Comparison of ENCODE assay signal across 8 cellular contexts in genomic region chr21:39379986-39380891, GRCh38. TPM values are rescaled to one million over a fixed set of nuclear protein-coding genes. Genes with fewer than 3 reads are reported as not detected.
DNase-seq lines count a peak whose midpoint lies in the region; ATAC-seq and TF ChIP-seq lines count a peak whose summit lies in the region.

No MANE protein-coding gene starts in this region.

- peaks cover 8 to 37% (median 23%) of the 10 kb centered on the region in 6 donors for H3K4me1 ChIP-seq in spleen

- peak; percentile 93 for ATAC-seq in HG03175 (IDR thresholded peaks at IDR 0.05; ENCODE audit: unreplicated experiment)
- ATAC-seq in activated B cell treated with CpG ODN at 0.5 μM for 24 hours (ENCODE audit: low read depth): peak; percentile 99

- TF ChIP-seq POLR2A in GM18951 (IDR thresholded peaks at IDR 0.05; ENCODE audit: extremely low read depth, insufficient read depth, insufficient read length) (peak; percentile 85), spleen (IDR thresholded peaks at IDR 0.05) (peak in 1 of 3 donors; percentile 78)

- H3K27ac Mint-ChIP-seq in activated B cell treated with CpG ODN at 0.5 μM for 24 hours: peak overlapping the region; percentile 78

- H3K27me3 Mint-ChIP-seq in activated B cell treated with CpG ODN at 0.5 μM for 24 hours: no peaks in the 10 kb centered on the region

- TF ChIP-seq CTCF in activated B cell treated with CpG ODN at 0.5 μM for 24 hours (IDR thresholded peaks at IDR 0.05) (no peak), spleen (IDR thresholded peaks at IDR 0.05 in 8 of 11, conservative IDR thresholded peaks at IDR 0.05 in 3 of 11) (peak in 1 of 11 experiments; percentile 25)

- peak overlapping the region; percentile 93 for H3K4me3 Mint-ChIP-seq in activated B cell treated with CpG ODN at 0.5 μM for 24 hours

- POLR2A ChIA-PET in activated B cell treated with CpG ODN at 0.5 μM for 24 hours (lab: Charles Lee): interaction anchor here (0.6 to 2.8 kb wide), 5 partner anchors 10 to 197 kb away, joined by 4 to 24 read pairs (median 6); partner anchors contain the start of genes BRWD1, HMGN1 and PSMG1

- no peaks in the 10 kb centered on the region for H3K9me3 ChIP-seq in spleen

- DNase-seq in AG08395 (ENCODE audit: low spot score) (peak; percentile 98), NCI-H2227 treated with DMSO at 0.1 percent for 48 hours (lab: John Stamatoyannopoulos, UW) (peak; percentile 95), activated B cell treated with CpG ODN at 0.5 μM for 24 hours (peak; percentile 82), caudate nucleus (lab: John Stamatoyannopoulos, UW) (peak in 60 of 61 donors; percentile 23 to 93 (median 85)), iris pigment epithelial cell (ENCODE audit: low read depth) (peak; percentile 98), spleen (peak; percentile 98)

- no peaks in the 10 kb centered on the region for H3K9me3 Mint-ChIP-seq in activated B cell treated with CpG ODN at 0.5 μM for 24 hours

- peaks cover 0 to 4% (median 0%) of the 10 kb centered on the region in 6 donors for H3K36me3 ChIP-seq in spleen

- WGBS in spleen, 5 donors: 1 to 2% (median 1%) methylated on average over 42 to 65 of the region's 65 CpGs

- peaks cover 12% of the 10 kb centered on the region for H3K4me1 Mint-ChIP-seq in activated B cell treated with CpG ODN at 0.5 μM for 24 hours

- no peaks in the 10 kb centered on the region for H3K27me3 ChIP-seq in spleen (replicated peaks in 1 of 7)

- CTCF ChIA-PET in activated B cell treated with CpG ODN at 0.5 μM for 24 hours (lab: Charles Lee): no interaction called here

- H3K36me3 Mint-ChIP-seq in activated B cell treated with CpG ODN at 0.5 μM for 24 hours (ENCODE audit: low read depth): no peaks in the 10 kb centered on the region

- in situ Hi-C loops in GM18951 (cut with MboI; ENCODE audit: low sequenced_read_pairs, unreplicated experiment): no loop called here

- H3K27ac ChIP-seq in caudate nucleus (ENCODE audit: low read depth, low read length) (peak overlapping the region; percentile 89), spleen (peak overlapping the region; percentile 71 to 92 (median 89))

- H3K4me3 ChIP-seq in spleen: peak overlapping the region; percentile 69 to 88 (median 80)

- intact Hi-C loops in activated B cell treated with CpG ODN at 0.5 μM for 24 hours (cut with micrococcal nuclease): loop anchor here (1.0 to 2.0 kb wide), 2 partner anchors 66 to 197 kb away; partner anchors contain the start of gene PSMG1
- intact Hi-C loops in spleen (cut with DNase I; ENCODE audit: low total_unique reads): loop anchor here (10.0 kb wide), 1 partner anchor 65 kb away; the partner anchor contains the start of gene BRWD1

RNA-seq across cellular contexts. Expression of gene HMGN1, which starts 31.4 kb away (rescaled TPM):
- 344 and 443 TPM in 2 replicates for total RNA-seq in activated B cell treated with CpG ODN at 0.5 μM for 24 hours
- 100 to 1,000 TPM; 101 to 193 (median 152) TPM for total RNA-seq in spleen
- 100 to 1,000 TPM; 248 to 276 (median 250) TPM for polyA plus RNA-seq in spleen

Comparison
In these comparisons a context has a peak if more than half of its experiments do, and no peak if none do; other contexts are left out.
1. Peak in every context shown above with its lines: DNase-seq, ATAC-seq, H3K4me3 ChIP-seq and H3K27ac ChIP-seq.